ENCODE assay signal across 8 cellular contexts in genomic region chr21:39183272-39184049, GRCh38. TPM values are rescaled to one million over a fixed set of nuclear protein-coding genes. Genes with fewer than 3 reads are reported as not detected.
DNase-seq lines count a peak whose midpoint lies in the region; ATAC-seq, FAIRE-seq and TF ChIP-seq lines count a peak whose summit lies in the region.

A gene with protein sequence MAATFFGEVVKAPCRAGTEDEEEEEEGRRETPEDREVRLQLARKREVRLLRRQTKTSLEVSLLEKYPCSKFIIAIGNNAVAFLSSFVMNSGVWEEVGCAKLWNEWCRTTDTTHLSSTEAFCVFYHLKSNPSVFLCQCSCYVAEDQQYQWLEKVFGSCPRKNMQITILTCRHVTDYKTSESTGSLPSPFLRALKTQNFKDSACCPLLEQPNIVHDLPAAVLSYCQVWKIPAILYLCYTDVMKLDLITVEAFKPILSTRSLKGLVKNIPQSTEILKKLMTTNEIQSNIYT (minus strand): TSS chr21:39183451. CDS start chr21:39183385, 66 bp downstream.

- peak within 1 kb of the TSS; percentile 61 to 76 for H3K4me3 ChIP-seq in prostate gland

- TF ChIP-seq CTCF in prostate gland (IDR thresholded peaks at IDR 0.05): peak in 1 of 4 experiments; percentile 23

- DNase-seq in GM18507 (ENCODE audit: extremely low spot score, insufficient read length, low read depth) (peak; percentile 73), NCI-H1930 (lab: John Stamatoyannopoulos, UW) (peak; percentile 83 to 93), anterior cingulate cortex (lab: John Stamatoyannopoulos, UW) (peak; percentile 45 to 93 (median 84)), left ventricle myocardium superior (peak; percentile 99), prostate gland (ENCODE audit: low spot score) (peak; percentile 89), ureter (ENCODE audit: low spot score) (peak; percentile 94)

- under 1% methylated on average over 68 of the region's 76 CpGs for WGBS in prostate gland

- peak; percentile 95 for FAIRE-seq in GM18507 (lab: Jason Lieb, UNC)

- H3K36me3 ChIP-seq in prostate gland: no peaks in the 10 kb centered on the region

- H3K27ac ChIP-seq in prostate gland: peak within 1 kb of the TSS; percentile 86 to 91

- H3K9me3 ChIP-seq in prostate gland: no peaks in the 10 kb centered on the region

- peak; percentile 81 for TF ChIP-seq POLR2A in prostate gland (IDR thresholded peaks at IDR 0.05)

- peak; percentile 81 for ATAC-seq in HG02973 (IDR thresholded peaks at IDR 0.05; ENCODE audit: unreplicated experiment)
- peak; percentile 97 for ATAC-seq in left ventricle myocardium superior

- H3K27me3 ChIP-seq in prostate gland (replicated peaks; ENCODE audit: insufficient read depth): no peaks in the 10 kb centered on the region

- H3K4me1 ChIP-seq in prostate gland (replicated peaks): no peaks in the 10 kb centered on the region

- intact Hi-C loops in T-helper 2 cell treated with Interferon-gamma antibody and Interleukin-4, amounts not matched to agents 100 ng/mL and 5 ng/mL, for 36 hours (cut with micrococcal nuclease): loop anchor here (1.0 to 5.0 kb wide), 9 partner anchors 129 to 1816 kb away; partner anchors contain the start of genes DYRK1A, ETS2, HMGN1 and LCA5L
- intact Hi-C loops in left ventricle myocardium superior (cut with micrococcal nuclease) (no loop called here), prostate gland (cut with DNase I) (loop anchor here (2.0 kb wide), 1 partner anchor 205 kb away; no protein-coding TSS in a partner anchor)

RNA-seq across cellular contexts. Expression of the gene that starts here (rescaled TPM):
- 88.2 and 93.6 TPM in 2 replicates for total RNA-seq in T-helper 2 cell treated with Interferon-gamma antibody and Interleukin-4, amounts not matched to agents 100 ng/mL and 5 ng/mL, for 36 hours
- 19.5 TPM for total RNA-seq in left ventricle myocardium superior
- total RNA-seq in prostate gland: 10 to 100 TPM; 16.7 to 37.1 TPM
- total RNA-seq in ureter: 47.6 TPM

Comparison
In these comparisons a context has a peak if more than half of its experiments do, and no peak if none do; other contexts are left out.
1. Peak in every context shown above with its lines: DNase-seq, ATAC-seq, H3K4me3 ChIP-seq and H3K27ac ChIP-seq.